In genomic region chrX:113833096-113833495, GRCh38 we compare ENCODE assay signal across 17 cellular contexts.
"Had no signal": no experiment of that assay in that cellular context is flagged by ENCODE, and none has a peak within 500 bp of the region (broad histone marks: within the 10 kb centered on the region; RNA-seq: fewer than 3 reads in every experiment).

No MANE protein-coding gene starts in this region.

- H3K27ac ChIP-seq: colonic mucosa, heart left ventricle, pancreas, uterus had no signal

- H3K4me1 ChIP-seq: colonic mucosa, heart left ventricle, pancreas, uterus had no signal

- H3K4me3 ChIP-seq: colonic mucosa, heart left ventricle, pancreas, uterus had no signal

- FAIRE-seq: frontal cortex, islet of Langerhans, pancreas, small intestine had no signal

- H3K27ac Mint-ChIP-seq: naive thymus-derived CD8-positive, alpha-beta T cell; progenitor cell of endocrine pancreas; type B pancreatic cell had no signal

- H3K4me1 Mint-ChIP-seq: naive thymus-derived CD8-positive, alpha-beta T cell; neural crest cell had no signal

- H3K4me3 Mint-ChIP-seq: naive thymus-derived CD8-positive, alpha-beta T cell; neural crest cell; type B pancreatic cell had no signal

- H3K9me3 ChIP-seq: colonic mucosa, heart left ventricle, pancreas, uterus had no signal

- H3K27me3 ChIP-seq: colonic mucosa, uterus had no signal

- H3K9me3 Mint-ChIP-seq: neural crest cell had no signal

- DNase-seq: colonic mucosa; dermis blood vessel endothelial cell; heart left ventricle; hippocampal formation; kidney glomerular epithelial cell; naive thymus-derived CD8-positive, alpha-beta T cell; pancreas; right cardiac atrium; small intestine; stimulated activated CD4-positive, alpha-beta T cell treated with anti-CD3 and anti-CD28 coated beads, Interleukin-2, amount 100 ng/mL, for 48 hours; stimulated activated naive CD4-positive, alpha-beta T cell treated with Interleukin-2 at 50 U/mL for 16 hours; uterus had no signal

- H3K27me3 Mint-ChIP-seq: naive thymus-derived CD8-positive, alpha-beta T cell; progenitor cell of endocrine pancreas; type B pancreatic cell had no signal

- H3K36me3 Mint-ChIP-seq: naive thymus-derived CD8-positive, alpha-beta T cell; type B pancreatic cell had no signal

- ATAC-seq: heart left ventricle; naive thymus-derived CD8-positive, alpha-beta T cell; pancreas; right cardiac atrium had no signal

- H3K36me3 ChIP-seq: colonic mucosa, heart left ventricle, pancreas, uterus had no signal
